Comparison of ENCODE assay signal across 9 cellular contexts in genomic region chr7:112453505-112454171, GRCh38. TPM values are rescaled to one million over a fixed set of nuclear protein-coding genes. Genes with fewer than 3 reads are reported as not detected.
DNase-seq lines count a peak whose midpoint lies in the region; TF ChIP-seq lines count a peak whose summit lies in the region.
"Had no signal": no experiment of that assay in that cellular context is flagged by ENCODE, and none has a peak within 500 bp of the region (broad histone marks: within the 10 kb centered on the region; RNA-seq: fewer than 3 reads in every experiment).

No MANE protein-coding gene starts in this region.

- peak overlapping the region; percentile 95 for H3K27ac ChIP-seq in GM23248
- H3K27ac ChIP-seq in RWPE1: peak overlapping the region; percentile 52
- H3K27ac ChIP-seq in fibroblast of lung (ENCODE audit: insufficient read depth, low read length): peak overlapping the region; percentile 99

- POLR2A ChIA-PET in RWPE1 (lab: Yijun Ruan, JAX; ENCODE audit: low non-redundant PET): no interaction called here

- H3K79me2 ChIP-seq in GM23248 (ENCODE audit: insufficient read depth) (peaks cover 82% of the 10 kb centered on the region), fibroblast of lung (ENCODE audit: control insufficient read depth, insufficient read depth, low read length) (peaks cover 60% of the 10 kb centered on the region)

- peak overlapping the region; percentile 98 for H3K9ac ChIP-seq in GM23248
- no peak overlapping the region for H3K9ac ChIP-seq in fibroblast of lung (ENCODE audit: insufficient read depth, low read length)

- 3% methylated on average over 7 of the region's 7 CpGs for WGBS in GM23248 (ENCODE audit: low coverage in 1 of 2, low lambda C conversion rate in 2 of 2, missing lambda C conversion rate in 2 of 2), 2 experiments

- H3K9me2 ChIP-seq in GM23248 (ENCODE audit: insufficient read depth): no peaks in the 10 kb centered on the region

- H4K20me1 ChIP-seq in GM23248 (ENCODE audit: insufficient read depth): peaks cover 17% of the 10 kb centered on the region; the same call in 1 of the 2 replicates
- peaks cover 8% of the 10 kb centered on the region for H4K20me1 ChIP-seq in fibroblast of lung (ENCODE audit: control insufficient read depth, extremely low read depth, insufficient read depth, low read length)

- H3K9me3 ChIP-seq in GM23248 (ENCODE audit: low read depth) (no peaks in the 10 kb centered on the region), fibroblast of lung (ENCODE audit: control insufficient read depth, insufficient read depth, low read depth, low read length) (no peaks in the 10 kb centered on the region)

- H3K4me1 ChIP-seq in GM23248 (ENCODE audit: insufficient read depth) (peaks cover 36% of the 10 kb centered on the region), fibroblast of lung (ENCODE audit: control insufficient read depth, extremely low read depth, insufficient read depth, low read length) (peaks cover 7% of the 10 kb centered on the region)

- DNase-seq in GM23248 (peak; percentile 85), RWPE1 (ENCODE audit: low spot score) (no peak), fibroblast of lung (ENCODE audit: low read depth in 2 of 2) (peak; percentile 55 to 89), renal cortical epithelial cell (ENCODE audit: low read depth) (peak; percentile 61), NCI-H1105 (lab: John Stamatoyannopoulos, UW) (no peak), OCI-M2 (lab: John Stamatoyannopoulos, UW; ENCODE audit: unreplicated experiment) (no peak), putamen (ENCODE audit: low spot score) (no peak), NCI-H2227 treated with DMSO at 0.1 percent for 48 hours (lab: John Stamatoyannopoulos, UW) (no peak)
- DNase-seq: SHP77 treated with DMSO at 0.1 percent for 48 hours had no signal

- H3F3A ChIP-seq in GM23248 (ENCODE audit: insufficient read depth): peaks cover 38% of the 10 kb centered on the region

- CTCF ChIA-PET in RWPE1 (lab: Yijun Ruan, JAX): no interaction called here

- in situ Hi-C loops in GM23248 (cut with MboI): no loop called here

- peak overlapping the region; percentile 97 for H3K4me2 ChIP-seq in GM23248 (ENCODE audit: unreplicated experiment)
- peak overlapping the region; percentile 89 for H3K4me2 ChIP-seq in fibroblast of lung (ENCODE audit: extremely low read depth, insufficient read depth, low read length)

- H3K4me3 ChIP-seq in GM23248 (peak overlapping the region; percentile 95), fibroblast of lung (replicated peaks in 1 of 4; ENCODE audit: control extremely low read depth in 1 of 4, insufficient read depth in 1 of 4, low read depth in 3 of 4, low read length in 4 of 4) (peak overlapping the region in 3 of 4 experiments; percentile 89 to 99 (median 97))

- H3K36me3 ChIP-seq in GM23248 (ENCODE audit: low read depth) (peaks cover 40% of the 10 kb centered on the region), fibroblast of lung (ENCODE audit: control insufficient read depth, insufficient read depth, low read length) (peaks cover 2% of the 10 kb centered on the region)

- H3K27me3 ChIP-seq in GM23248 (replicated peaks; ENCODE audit: insufficient read depth) (no peaks in the 10 kb centered on the region), fibroblast of lung (ENCODE audit: control insufficient read depth, insufficient read depth, low read length) (no peaks in the 10 kb centered on the region)

- TF ChIP-seq CTCF in RWPE1 (conservative IDR thresholded peaks at IDR 0.05; ENCODE audit: low read depth) (no peak), fibroblast of lung (conservative IDR thresholded peaks at IDR 0.05 in 1 of 2, IDR thresholded peaks at IDR 0.05 in 1 of 2; ENCODE audit: low read depth in 1 of 2, low read length in 2 of 2) (no peak)

- no peak overlapping the region for H2AFZ ChIP-seq in GM23248
- H2AFZ ChIP-seq in fibroblast of lung (ENCODE audit: low read length): no peak overlapping the region

RNA-seq across cellular contexts. Expression of gene IFRD1, which starts 3.4 kb away (rescaled TPM):
- total RNA-seq in GM23248 (2014; rRNA removed; shearing (Covaris generic)): 61.4 and 75.5 TPM in 2 replicates
- polyA plus RNA-seq in GM23248 (2016; fragmentation: Nextera tagmentation; extraction: Ambion mirVana): 71.9 and 73.9 TPM in 2 replicates
- 106 and 127 TPM in 2 replicates for total RNA-seq in fibroblast of lung
- polyA plus RNA-seq in fibroblast of lung: 30.1 and 42.6 TPM in 2 replicates
- 19.5 and 25.5 TPM in 2 replicates for polyA plus RNA-seq in fibroblast of lung (2012)
- polyA minus RNA-seq in fibroblast of lung (ENCODE audit: low replicate concordance): 1.2 and 7.9 TPM in 2 replicates
- 42.2 and 51.1 TPM in 2 replicates for total RNA-seq in renal cortical epithelial cell

RNA-seq across cellular contexts. Expression of gene LSMEM1, which starts 27.2 kb away (rescaled TPM):
- not detected in 2 replicates for total RNA-seq in GM23248 (2014; rRNA removed; shearing (Covaris generic))
- 0.27 and 0.39 TPM in 2 replicates for polyA plus RNA-seq in GM23248 (2016; fragmentation: Nextera tagmentation; extraction: Ambion mirVana)
- 0.26 and 0.50 TPM in 2 replicates for total RNA-seq in fibroblast of lung
- 0.22 and 0.29 TPM in 2 replicates for polyA plus RNA-seq in fibroblast of lung
- 0.22 and 0.30 TPM in 2 replicates for polyA plus RNA-seq in fibroblast of lung (2012)
- not detected in 2 replicates for polyA minus RNA-seq in fibroblast of lung (ENCODE audit: low replicate concordance)
- 1.2 TPM in 1 of 2 replicates, not detected in the other for total RNA-seq in renal cortical epithelial cell

Comparison
In these comparisons a context has a peak if more than half of its experiments do, and no peak if none do; other contexts are left out.
1. DNase-seq: peak in GM23248 (single experiment), fibroblast of lung (2 of 2) and renal cortical epithelial cell (single experiment); none in RWPE1 (single experiment), NCI-H1105 (single experiment), OCI-M2 (single experiment), putamen (single experiment) and NCI-H2227 treated with DMSO at 0.1 percent for 48 hours (single experiment).
2. Peak in every context shown above with its lines, with median percentiles within 50 percentile points of each other: H3K27ac ChIP-seq.